Comparison of ENCODE assay signal across 9 cellular contexts in the genomic region with DNA sequence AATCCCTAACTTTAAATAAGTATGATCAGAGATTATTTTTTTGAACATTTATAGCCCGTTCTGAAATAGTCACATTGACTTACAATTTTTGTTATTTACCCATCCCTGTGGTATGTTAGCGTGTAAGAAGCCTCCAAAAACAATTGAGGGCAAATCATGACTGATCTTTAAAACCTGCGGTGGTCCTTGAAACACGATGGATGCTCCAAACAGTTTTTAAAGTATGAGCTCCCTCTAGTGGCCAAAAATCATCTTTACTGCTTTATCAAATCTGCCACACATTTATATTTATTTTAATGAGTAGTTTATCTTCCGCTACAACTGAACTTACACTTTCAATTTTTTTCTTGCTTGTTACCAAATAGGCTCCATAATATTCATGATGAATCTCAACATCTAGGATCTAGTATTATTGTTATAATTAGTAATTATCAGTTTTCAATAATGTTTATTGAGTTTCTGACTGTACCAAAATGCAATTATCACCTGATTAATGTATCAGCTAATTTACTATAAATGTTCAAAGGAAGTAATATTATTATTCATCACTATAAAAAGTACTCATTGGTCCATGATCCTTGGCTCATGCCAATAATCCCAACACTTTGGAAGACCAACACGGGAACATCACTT. TPM values are rescaled to one million over a fixed set of nuclear protein-coding genes. Genes with fewer than 3 reads are reported as not detected.
A peak's percentile ranks its signal among the peaks of the same experiment; 100 is the strongest.
DNase-seq lines count a peak whose midpoint lies in the region; ATAC-seq and TF ChIP-seq lines count a peak whose summit lies in the region.
"Had no signal": no experiment of that assay in that cellular context is flagged by ENCODE, and none has a peak within 500 bp of the region (broad histone marks: within the 10 kb centered on the region; RNA-seq: fewer than 3 reads in every experiment).

No MANE protein-coding gene starts in this region.

- peak; percentile 53 for TF ChIP-seq CTCF in cardiac muscle cell (IDR thresholded peaks at IDR 0.05; ENCODE audit: low read depth, low read length)
- peak in 5 of 7 experiments; percentile 51 to 84 (median 53) for TF ChIP-seq CTCF in stomach (IDR thresholded peaks at IDR 0.05)

- H3K27ac ChIP-seq in cardiac muscle cell (no peak overlapping the region), stomach (no peak overlapping the region)

- H3K36me3 ChIP-seq in cardiac muscle cell (no peaks in the 10 kb centered on the region), stomach (no peaks in the 10 kb centered on the region)

- H3K4me3 ChIP-seq in cardiac muscle cell, result no peak overlapping the region
- H3K4me3 ChIP-seq in stomach, result no peak overlapping the region

- H3K4me1 Mint-ChIP-seq in activated CD8-positive, alpha-beta T cell treated with anti-CD3 and anti-CD28 coated beads, Interleukin-2, amount 10 ng/mL, durations not matched to agents 7 days and 5 days (ENCODE audit: low read depth), result no peaks in the 10 kb centered on the region

- no peaks in the 10 kb centered on the region for H3K36me3 Mint-ChIP-seq in activated CD8-positive, alpha-beta T cell treated with anti-CD3 and anti-CD28 coated beads, Interleukin-2, amount 10 ng/mL, durations not matched to agents 7 days and 5 days (ENCODE audit: low read depth)

- H3K4me1 ChIP-seq in cardiac muscle cell (ENCODE audit: low read depth) (no peaks in the 10 kb centered on the region), stomach (peaks cover 0 to 5% (median 3%) of the 10 kb centered on the region in 4 donors)

- no peak overlapping the region for H3K4me3 Mint-ChIP-seq in activated CD8-positive, alpha-beta T cell treated with anti-CD3 and anti-CD28 coated beads, Interleukin-2, amount 10 ng/mL, durations not matched to agents 7 days and 5 days
- H3K4me3 Mint-ChIP-seq: stimulated activated naive CD8-positive, alpha-beta T cell treated with anti-CD3 and anti-CD28 coated beads, Interleukin-15, Interleukin-2, amounts not matched to agents 100 ng/mL and 50 ng/mL, for 24 hours had no signal

- no peak overlapping the region for H3K27ac Mint-ChIP-seq in activated CD8-positive, alpha-beta T cell treated with anti-CD3 and anti-CD28 coated beads, Interleukin-2, amount 10 ng/mL, durations not matched to agents 7 days and 5 days
- H3K27ac Mint-ChIP-seq: stimulated activated naive CD8-positive, alpha-beta T cell treated with anti-CD3 and anti-CD28 coated beads, Interleukin-15, Interleukin-2, amounts not matched to agents 100 ng/mL and 50 ng/mL, for 24 hours had no signal

- WGBS in stomach, 5 donors, result 16 to 20% (median 17%) methylated on average over 6 of the region's 6 CpGs

- no peaks in the 10 kb centered on the region for H3K9me3 ChIP-seq in cardiac muscle cell (ENCODE audit: low read depth)
- H3K9me3 ChIP-seq in stomach, result no peaks in the 10 kb centered on the region

- ATAC-seq in left ventricle myocardium superior (no peak), HG03064 (IDR thresholded peaks at IDR 0.05; ENCODE audit: low read depth, unreplicated experiment) (peak; percentile 61), HG03571 (IDR thresholded peaks at IDR 0.05; ENCODE audit: unreplicated experiment) (no peak)
- ATAC-seq in activated CD8-positive, alpha-beta T cell treated with anti-CD3 and anti-CD28 coated beads, Interleukin-2, amount 10 ng/mL, durations not matched to agents 7 days and 5 days, result no peak

- DNase-seq in cardiac muscle cell (ENCODE audit: low read depth in 1 of 2, low spot score in 1 of 2) (peak; percentile 79 to 82), left ventricle myocardium superior (no peak), NCI-H2196 (lab: John Stamatoyannopoulos, UW; ENCODE audit: unreplicated experiment) (peak; percentile 76), iPS DF 4.7 (ENCODE audit: extremely low read depth, low spot score) (peak; percentile 33), stomach (no peak)
- peak; percentile 34 for DNase-seq in activated CD8-positive, alpha-beta T cell treated with anti-CD3 and anti-CD28 coated beads, Interleukin-2, amount 10 ng/mL, durations not matched to agents 7 days and 5 days

- peaks cover 6% of the 10 kb centered on the region for H3K27me3 Mint-ChIP-seq in activated CD8-positive, alpha-beta T cell treated with anti-CD3 and anti-CD28 coated beads, Interleukin-2, amount 10 ng/mL, durations not matched to agents 7 days and 5 days (ENCODE audit: low read depth)

- TF ChIP-seq POLR2A in stomach (IDR thresholded peaks at IDR 0.05), result no peak

- CTCF ChIA-PET in activated CD8-positive, alpha-beta T cell treated with anti-CD3 and anti-CD28 coated beads, Interleukin-2, amount 10 ng/mL, durations not matched to agents 7 days and 5 days (lab: Charles Lee), result interaction anchor here (0.8 to 4.1 kb wide), 12 partner anchors 9 to 603 kb away, joined by 3 to 29 read pairs (median 3); no protein-coding TSS in a partner anchor

- H3K9me3 Mint-ChIP-seq in activated CD8-positive, alpha-beta T cell treated with anti-CD3 and anti-CD28 coated beads, Interleukin-2, amount 10 ng/mL, durations not matched to agents 7 days and 5 days (ENCODE audit: insufficient read depth), result no peaks in the 10 kb centered on the region
- H3K9me3 Mint-ChIP-seq: stimulated activated naive CD8-positive, alpha-beta T cell treated with anti-CD3 and anti-CD28 coated beads, Interleukin-15, Interleukin-2, amounts not matched to agents 100 ng/mL and 50 ng/mL, for 24 hours had no signal

- no peak for TF ChIP-seq EP300 in stomach (IDR thresholded peaks at IDR 0.05)

- H3K27me3 ChIP-seq in cardiac muscle cell (no peaks in the 10 kb centered on the region), stomach (no peaks in the 10 kb centered on the region)

- POLR2A ChIA-PET in activated CD8-positive, alpha-beta T cell treated with anti-CD3 and anti-CD28 coated beads, Interleukin-2, amount 10 ng/mL, durations not matched to agents 7 days and 5 days (lab: Charles Lee), result no interaction called here

- intact Hi-C loops in left ventricle myocardium superior (cut with micrococcal nuclease) (loop anchor here (10.0 kb wide), 1 partner anchor 1135 kb away; no protein-coding TSS in a partner anchor), stomach (cut with DNase I; ENCODE audit: low total_unique reads) (loop anchor here (10.0 kb wide), 1 partner anchor 1125 kb away; no protein-coding TSS in a partner anchor)

RNA-seq across cellular contexts. Expression of gene MARCKS, which starts 52.2 kb away (rescaled TPM):
- total RNA-seq in cardiac muscle cell (224 and 275 TPM in 2 replicates), left ventricle myocardium superior (25.4 TPM), stomach (100 to 1,000 TPM in 1 of 5 donors, 10 to 100 TPM in 4; 19.8 to 594 (median 76.0) TPM)
- polyA plus RNA-seq in cardiac muscle cell (193 and 195 TPM in 2 replicates), stomach (10 to 100 TPM; 19.9 to 54.2 (median 28.5) TPM)
- total RNA-seq in activated CD8-positive, alpha-beta T cell treated with anti-CD3 and anti-CD28 coated beads, Interleukin-2, amount 10 ng/mL, durations not matched to agents 7 days and 5 days, result under 1 TPM; 0.05 to 0.08 TPM

Comparison
In these comparisons a context has a peak if more than half of its experiments do, and no peak if none do; other contexts are left out.
1. DNase-seq: peak in cardiac muscle cell (2 of 2), NCI-H2196 (single experiment), activated CD8-positive, alpha-beta T cell treated with anti-CD3 and anti-CD28 coated beads, Interleukin-2, amount 10 ng/mL, durations not matched to agents 7 days and 5 days (single experiment) and iPS DF 4.7 (single experiment); none in left ventricle myocardium superior (single experiment) and stomach (single experiment).
2. RNA of gene MARCKS, which starts 52.2 kb away (total RNA-seq): 224 to 275 TPM in cardiac muscle cell, 19.8 to 594 TPM in stomach and 25.4 TPM in left ventricle myocardium superior (single experiment); 0.05 to 0.08 TPM in activated CD8-positive, alpha-beta T cell treated with anti-CD3 and anti-CD28 coated beads, Interleukin-2, amount 10 ng/mL, durations not matched to agents 7 days and 5 days; every median in the first group is over 10 times any median in the second.